In genomic region chr11:35077709-35078695, GRCh38 we compare ENCODE assay signal across 8 cellular contexts.
DNase-seq lines count a peak whose midpoint lies in the region; TF ChIP-seq lines count a peak whose summit lies in the region.

No MANE protein-coding gene starts in this region.

- H3K4me1 Mint-ChIP-seq in HFFc6 (ENCODE audit: low read depth), result peaks cover 87% of the 10 kb centered on the region

- in situ Hi-C loops in GM13976 (cut with MboI; ENCODE audit: low sequenced_read_pairs, unreplicated experiment), result no loop called here
- in situ Hi-C loops in HAP-1 (cut with MboI; ENCODE audit: low sequenced_read_pairs), result no loop called here

- intact Hi-C loops in head of caudate nucleus (cut with DNase I), result no loop called here

- H3K9me3 ChIP-seq in neutrophil (no peaks in the 10 kb centered on the region), HAP-1 (no peaks in the 10 kb centered on the region)

- H3K27ac Mint-ChIP-seq in HFFc6, result peak overlapping the region; percentile 94

- DNase-seq in GM13976 (ENCODE audit: low spot score) (peak; percentile 28), HFFc6 (peak; percentile 80), MV-4-11 (lab: John Stamatoyannopoulos, UW) (peak; percentile 89), cerebellum (ENCODE audit: low spot score) (no peak), HAP-1 (ENCODE audit: low spot score in 2 of 2) (no peak), head of caudate nucleus (no peak)
- DNase-seq in activated effector memory CD4-positive, alpha-beta T cell treated with Interleukin-2 at 50 U/mL for 16 hours, result peak; percentile 24

- peaks cover 7% of the 10 kb centered on the region; the same call in 1 of the 2 replicates for H3K9me3 Mint-ChIP-seq in HFFc6

- H3K36me3 ChIP-seq in neutrophil, result no peaks in the 10 kb centered on the region
- no peaks in the 10 kb centered on the region for H3K36me3 ChIP-seq in HAP-1 (replicated peaks)

- TF ChIP-seq CTCF in GM13976 (IDR thresholded peaks at IDR 0.05; ENCODE audit: borderline replicate concordance, control extremely low read depth, extremely low read depth, insufficient read depth, missing control alignments) (no peak), HFFc6 (IDR thresholded peaks at IDR 0.05) (no peak), neutrophil (IDR thresholded peaks at IDR 0.05) (no peak)

- H3K27ac ChIP-seq in neutrophil, result peak overlapping the region; percentile 60

- peaks cover 25 to 29% of the 10 kb centered on the region in 2 experiments for H3K4me1 ChIP-seq in neutrophil (ENCODE audit: control insufficient read depth in 1 of 2, insufficient read depth in 1 of 2, low read depth in 1 of 2, low read length in 1 of 2)
- no peaks in the 10 kb centered on the region for H3K4me1 ChIP-seq in HAP-1

- peak overlapping the region; percentile 54 for H3K4me3 Mint-ChIP-seq in HFFc6

- H3K4me3 ChIP-seq in neutrophil (ENCODE audit: low read depth in 1 of 2, low read length in 1 of 2) (no peak overlapping the region), HAP-1 (no peak overlapping the region)

- peaks cover 15% of the 10 kb centered on the region for H3K36me3 Mint-ChIP-seq in HFFc6 (ENCODE audit: low read depth)

- peaks cover 1% of the 10 kb centered on the region; the same call in 1 of the 2 replicates for H3K27me3 Mint-ChIP-seq in HFFc6 (ENCODE audit: insufficient read depth)

- H3K27me3 ChIP-seq in neutrophil (peaks cover 5% of the 10 kb centered on the region), HAP-1 (ENCODE audit: low read depth) (no peaks in the 10 kb centered on the region)

Comparison
In these comparisons a context has a peak if more than half of its experiments do, and no peak if none do; other contexts are left out.
1. DNase-seq: peak in GM13976 (single experiment), HFFc6 (single experiment), MV-4-11 (single experiment) and activated effector memory CD4-positive, alpha-beta T cell treated with Interleukin-2 at 50 U/mL for 16 hours (single experiment); none in cerebellum (single experiment), HAP-1 (0 of 2) and head of caudate nucleus (0 of 42).